ENCODE assay signal across 21 cellular contexts in genomic region chr5:154241021-154241420, GRCh38.
"Had no signal": no experiment of that assay in that cellular context is flagged by ENCODE, and none has a peak within 500 bp of the region (broad histone marks: within the 10 kb centered on the region; RNA-seq: fewer than 3 reads in every experiment).

No MANE protein-coding gene starts in this region.

- H3K36me3 ChIP-seq: adrenal gland, ascending aorta, gastroesophageal sphincter, right atrium auricular region, suprapubic skin, transverse colon, uterus had no signal

- H3K27ac Mint-ChIP-seq: activated naive CD4-positive, alpha-beta T cell treated with anti-CD3 and anti-CD28 coated beads, Interleukin-2, amount 50 U/mL, for 72 hours; activated T-cell treated with anti-CD3 and anti-CD28 coated beads, Interleukin-2, amount 50 U/mL, for 24 hours; activated T-helper 17 cell treated with anti-CD3 and anti-CD28 coated beads, Interleukin-2, amount 50 U/mL, for 72 hours; naive B cell; stimulated activated naive CD8-positive, alpha-beta T cell treated with anti-CD3 and anti-CD28 coated beads, Interleukin-15, amount 100 ng/mL, for 72 hours had no signal

- H3K9me3 Mint-ChIP-seq: activated naive CD4-positive, alpha-beta T cell treated with anti-CD3 and anti-CD28 coated beads, Interleukin-2, amount 50 U/mL, for 72 hours; activated T-cell treated with anti-CD3 and anti-CD28 coated beads, Interleukin-2, amount 50 U/mL, for 24 hours; naive B cell; stimulated activated naive CD8-positive, alpha-beta T cell treated with anti-CD3 and anti-CD28 coated beads, Interleukin-15, amount 100 ng/mL, for 72 hours had no signal

- ATAC-seq: activated naive CD4-positive, alpha-beta T cell treated with anti-CD3 and anti-CD28 coated beads, Interleukin-2, amount 50 U/mL, for 72 hours; activated T-helper 17 cell treated with anti-CD3 and anti-CD28 coated beads, Interleukin-2, amount 50 U/mL, for 72 hours; gastroesophageal sphincter; psoas muscle; stimulated activated naive CD8-positive, alpha-beta T cell treated with anti-CD3 and anti-CD28 coated beads, Interleukin-15, amount 100 ng/mL, for 72 hours had no signal

- H3K27me3 Mint-ChIP-seq: activated T-cell treated with anti-CD3 and anti-CD28 coated beads, Interleukin-2, amount 50 U/mL, for 24 hours; activated T-helper 17 cell treated with anti-CD3 and anti-CD28 coated beads, Interleukin-2, amount 50 U/mL, for 72 hours; naive B cell; stimulated activated naive CD8-positive, alpha-beta T cell treated with anti-CD3 and anti-CD28 coated beads, Interleukin-15, amount 100 ng/mL, for 72 hours had no signal

- H3K4me3 Mint-ChIP-seq: activated T-cell treated with anti-CD3 and anti-CD28 coated beads, Interleukin-2, amount 50 U/mL, for 24 hours; activated T-helper 17 cell treated with anti-CD3 and anti-CD28 coated beads, Interleukin-2, amount 50 U/mL, for 72 hours; naive B cell; stimulated activated naive CD8-positive, alpha-beta T cell treated with anti-CD3 and anti-CD28 coated beads, Interleukin-15, amount 100 ng/mL, for 72 hours had no signal

- H3K27me3 ChIP-seq: adrenal gland, ascending aorta, gastroesophageal sphincter, right atrium auricular region, suprapubic skin, transverse colon, uterus had no signal

- H3K4me1 ChIP-seq: uterus had no signal

- H3K27ac ChIP-seq: ascending aorta, coronary artery, gastroesophageal sphincter, psoas muscle, right atrium auricular region, suprapubic skin, transverse colon, uterus had no signal

- DNase-seq: activated CD4-positive, alpha-beta T cell treated with anti-CD3 and anti-CD28 coated beads for 1 hour; activated CD8-positive, alpha-beta memory T cell treated with anti-CD3 and anti-CD28 coated beads for 24 hours; activated CD8-positive, alpha-beta memory T cell treated with anti-CD3 and anti-CD28 coated beads, Interleukin-2, amount 50 U/mL, for 4 hours; activated T-cell treated with anti-CD3 and anti-CD28 coated beads, Interleukin-2, amount 50 U/mL, for 24 hours; head of caudate nucleus; naive B cell; psoas muscle; stimulated activated CD4-positive, alpha-beta T cell treated with anti-CD3 and anti-CD28 coated beads, Interleukin-1b, Interleukin-23, amount 100 ng/mL, for 48 hours; stimulated activated naive CD8-positive, alpha-beta T cell treated with anti-CD3 and anti-CD28 coated beads, Interleukin-15, amount 100 ng/mL, for 72 hours; T-helper 1 cell; T-helper 9 cell; transverse colon; uterus had no signal

- H3K9me3 ChIP-seq: adrenal gland, ascending aorta, gastroesophageal sphincter, psoas muscle, right atrium auricular region, suprapubic skin, transverse colon, uterus had no signal

- H3K4me3 ChIP-seq: adrenal gland, ascending aorta, coronary artery, gastroesophageal sphincter, psoas muscle, right atrium auricular region, suprapubic skin, transverse colon, uterus had no signal
